ENCODE assay signal across 22 cellular contexts in the genomic region with DNA sequence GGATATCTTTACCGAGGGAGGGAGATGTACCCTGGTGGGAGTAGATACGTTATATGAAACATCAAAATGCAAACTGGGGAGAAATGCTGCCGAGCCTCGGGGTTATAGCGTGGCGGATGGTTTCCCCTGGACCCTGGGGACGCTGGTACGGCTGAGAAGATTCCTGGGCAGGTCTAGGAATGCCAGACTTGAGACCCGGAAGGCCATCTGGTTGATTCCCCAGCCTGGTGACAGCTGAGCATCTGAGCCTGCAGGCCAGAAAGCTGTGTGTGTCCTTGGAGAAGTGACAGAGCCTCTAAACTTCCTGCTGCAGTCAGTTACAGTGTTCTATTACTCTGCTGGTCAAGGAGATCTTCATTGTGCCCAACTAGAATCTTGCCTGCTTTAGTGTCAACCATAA. TPM values are rescaled to one million over a fixed set of nuclear protein-coding genes. Genes with fewer than 3 reads are reported as not detected.
DNase-seq lines count a peak whose midpoint lies in the region; ATAC-seq and TF ChIP-seq lines count a peak whose summit lies in the region.
"Had no signal": no experiment of that assay in that cellular context is flagged by ENCODE, and none has a peak within 500 bp of the region (broad histone marks: within the 10 kb centered on the region; RNA-seq: fewer than 3 reads in every experiment).

No MANE protein-coding gene starts in this region.

- peaks cover 31% of the 10 kb centered on the region for H3K4me1 Mint-ChIP-seq in glutamatergic neuron (ENCODE audit: low read depth, unreplicated experiment)

- peak overlapping the region; percentile 78 for H3K4me3 Mint-ChIP-seq in glutamatergic neuron (ENCODE audit: unreplicated experiment)

- ATAC-seq in psoas muscle (peak in 3 of 4 donors; percentile 29 to 64 (median 41)), HG02973 (IDR thresholded peaks at IDR 0.05; ENCODE audit: unreplicated experiment) (no peak), HG02678 (IDR thresholded peaks at IDR 0.05; ENCODE audit: unreplicated experiment) (no peak)
- ATAC-seq: effector memory CD8-positive, alpha-beta T cell; foreskin keratinocyte; right lobe of liver; Right ventricle myocardium inferior had no signal

- no peaks in the 10 kb centered on the region for H3K36me3 Mint-ChIP-seq in glutamatergic neuron (ENCODE audit: unreplicated experiment)
- H3K36me3 Mint-ChIP-seq: activated naive CD8-positive, alpha-beta T cell had no signal

- H3K27ac Mint-ChIP-seq in glutamatergic neuron (ENCODE audit: unreplicated experiment) = peak overlapping the region; percentile 63
- H3K27ac Mint-ChIP-seq: activated CD4-positive, alpha-beta T cell treated with anti-CD3 and anti-CD28 coated beads, Interleukin-2, amount 10 ng/mL, durations not matched to agents 7 days and 5 days; activated naive CD8-positive, alpha-beta T cell; effector memory CD8-positive, alpha-beta T cell had no signal

- H3K27ac ChIP-seq in SJCRH30 (peak overlapping the region; percentile 92), psoas muscle (no peak overlapping the region)
- H3K27ac ChIP-seq: 22Rv1, foreskin keratinocyte, right lobe of liver, thyroid gland had no signal

- H3K27me3 Mint-ChIP-seq in glutamatergic neuron (ENCODE audit: unreplicated experiment) = peaks cover 10% of the 10 kb centered on the region

- TF ChIP-seq CTCF in glutamatergic neuron (IDR thresholded peaks at IDR 0.05; ENCODE audit: partially characterized antibody, unreplicated experiment) (no peak), psoas muscle (IDR thresholded peaks at IDR 0.05) (no peak)

- no peaks in the 10 kb centered on the region for H3K27me3 ChIP-seq in SJCRH30
- H3K27me3 ChIP-seq in psoas muscle (ENCODE audit: insufficient read depth in 3 of 3, low read length in 2 of 3) = peaks cover 0 to 9% (median 0%) of the 10 kb centered on the region in 3 donors
- H3K27me3 ChIP-seq: right lobe of liver, thyroid gland had no signal

- H3K36me3 ChIP-seq in SJCRH30 = peaks cover 67% of the 10 kb centered on the region
- no peaks in the 10 kb centered on the region for H3K36me3 ChIP-seq in psoas muscle (ENCODE audit: insufficient read depth in 1 of 2, low read depth in 1 of 2)
- H3K36me3 ChIP-seq: right lobe of liver, thyroid gland had no signal

- H3K9me3 Mint-ChIP-seq in glutamatergic neuron (ENCODE audit: unreplicated experiment) = peaks cover 17% of the 10 kb centered on the region
- H3K9me3 Mint-ChIP-seq: effector memory CD8-positive, alpha-beta T cell had no signal

- peak; percentile 58 for DNase-seq in DMS 273 (lab: John Stamatoyannopoulos, UW; ENCODE audit: unreplicated experiment)
- no peak for DNase-seq in DMS 273 treated with DMSO at 0.1 percent for 48 hours (lab: John Stamatoyannopoulos, UW)
- peak; percentile 85 to 88 for DNase-seq in SJCRH30
- peak; percentile 64 for DNase-seq in glutamatergic neuron
- no peak for DNase-seq in psoas muscle
- no peak for DNase-seq in T1000 (lab: John Stamatoyannopoulos, UW)
- DNase-seq: activated CD4-positive, alpha-beta T cell treated with anti-CD3 and anti-CD28 coated beads, Interleukin-2, amount 10 ng/mL, durations not matched to agents 7 days and 5 days; DND-41; effector memory CD8-positive, alpha-beta T cell; foreskin keratinocyte; HCEC 1CT; KG1; NCI-H1417; NK-92 treated with Interleukin-12 subunit alpha and Interleukin-12 subunit beta, amount 100 ng/mL, for 24 hours; right lobe of liver; thyroid gland had no signal

- H3K4me3 ChIP-seq in SJCRH30 (peak overlapping the region; percentile 94), psoas muscle (no peak overlapping the region)
- H3K4me3 ChIP-seq: right lobe of liver, thyroid gland had no signal

- H3K4me1 ChIP-seq in SJCRH30 (peaks cover 63% of the 10 kb centered on the region), psoas muscle (peaks cover 14% of the 10 kb centered on the region)
- H3K4me1 ChIP-seq: foreskin keratinocyte had no signal

- intact Hi-C loops in psoas muscle (cut with DNase I) = no loop called here

- 18 to 28% (median 21%) methylated on average over 9 of the region's 9 CpGs for WGBS in psoas muscle, 3 donors

- no peaks in the 10 kb centered on the region for H3K9me3 ChIP-seq in SJCRH30 (replicated peaks)
- no peaks in the 10 kb centered on the region for H3K9me3 ChIP-seq in psoas muscle
- H3K9me3 ChIP-seq: right lobe of liver, thyroid gland had no signal

RNA-seq across cellular contexts. Expression of gene VASH2, which starts 2.3 kb away (rescaled TPM):
- total RNA-seq in SJCRH30 (2014; rRNA removed; shearing (Covaris generic)) = 129 and 153 TPM in 2 replicates
- total RNA-seq in glutamatergic neuron (ENCODE audit: unreplicated experiment) (59.8 TPM), psoas muscle (1 to 10 TPM in 1 of 4 donors, under 1 TPM in 3; 0.16 to 1.6 (median 0.17) TPM)
- under 1 TPM; 0.09 to 0.39 (median 0.21) TPM for polyA plus RNA-seq in psoas muscle
- total RNA-seq: bronchial epithelial cell had no signal

Comparison
In these comparisons a context has a peak if more than half of its experiments do, and no peak if none do; other contexts are left out.
1. DNase-seq: peak in DMS 273 (single experiment), SJCRH30 (2 of 2) and glutamatergic neuron (single experiment); none in DMS 273 treated with DMSO at 0.1 percent for 48 hours (single experiment), psoas muscle (0 of 2) and T1000 (single experiment).
2. ATAC-seq: peak in psoas muscle (3 of 4); none in HG02973 (single experiment) and HG02678 (single experiment).
3. RNA of gene VASH2, which starts 2.3 kb away (total RNA-seq): 129 to 153 TPM in SJCRH30 and 59.8 TPM in glutamatergic neuron (single experiment); 0.16 to 1.6 TPM in psoas muscle; every median in the first group is over 10 times any median in the second.